In genomic region chr19:57240311-57241090, GRCh38 we compare ENCODE assay signal across 8 cellular contexts. TPM values are rescaled to one million over a fixed set of nuclear protein-coding genes. Genes with fewer than 3 reads are reported as not detected.
DNase-seq lines count a peak whose midpoint lies in the region; ATAC-seq and TF ChIP-seq lines count a peak whose summit lies in the region.

ZNF805 (plus strand) TSS chr19:57240632; CDS start chr19:57240892, 260 bp downstream.

- H3K27me3 ChIP-seq in breast epithelium (no peaks in the 10 kb centered on the region), skeletal muscle satellite cell (ENCODE audit: control insufficient read depth, insufficient read depth, low read length) (no peaks in the 10 kb centered on the region)

- CTCF ChIA-PET in AG04449 (lab: Yijun Ruan, JAX), result interaction anchor here (1.5 kb wide), 1 partner anchor 12 kb away, joined by 5 read pairs; no protein-coding TSS in a partner anchor

- H3K4me1 ChIP-seq in breast epithelium, result peaks cover 4 to 9% of the 10 kb centered on the region in 2 donors
- peaks cover 9% of the 10 kb centered on the region for H3K4me1 ChIP-seq in skeletal muscle satellite cell (ENCODE audit: control insufficient read depth, insufficient read depth, low read length)

- no peaks in the 10 kb centered on the region for H3K36me3 ChIP-seq in breast epithelium
- H3K36me3 ChIP-seq in skeletal muscle satellite cell (ENCODE audit: insufficient read depth, low read length), result peaks cover 17% of the 10 kb centered on the region

- H3K4me2 ChIP-seq in skeletal muscle satellite cell (ENCODE audit: low read length), result peak within 1 kb of the TSS; percentile 97

- peak within 1 kb of the TSS; percentile 98 for H3K9ac ChIP-seq in skeletal muscle satellite cell (ENCODE audit: low read depth, low read length)

- H3K4me3 ChIP-seq in AG04449 (ENCODE audit: low read depth, low read length), result peak within 1 kb of the TSS; percentile 97
- H3K4me3 ChIP-seq in breast epithelium, result peak within 1 kb of the TSS; percentile 76 to 94 (median 80)
- peak within 1 kb of the TSS; percentile 89 for H3K4me3 ChIP-seq in iPS-18c (ENCODE audit: insufficient read depth, low read depth, low read length)
- peak within 1 kb of the TSS; percentile 93 for H3K4me3 ChIP-seq in skeletal muscle satellite cell (ENCODE audit: low read length)

- peak; percentile 18 for TF ChIP-seq POLR2A in breast epithelium (IDR thresholded peaks at IDR 0.05)

- peak; percentile 60 for DNase-seq in AG04449 (ENCODE audit: low read depth, low spot score)
- DNase-seq in NCI-H2196 (lab: John Stamatoyannopoulos, UW; ENCODE audit: unreplicated experiment), result peak; percentile 92
- DNase-seq in breast epithelium (ENCODE audit: low spot score in 2 of 2), result peak; percentile 94 to 97

- ATAC-seq in GM18870 (IDR thresholded peaks at IDR 0.05; ENCODE audit: unreplicated experiment) (peak; percentile 79), HG03108 (IDR thresholded peaks at IDR 0.05; ENCODE audit: unreplicated experiment) (peak; percentile 88)

- H3K9me3 ChIP-seq in breast epithelium (peaks cover 0 to 7% of the 10 kb centered on the region in 2 donors), iPS-18c (ENCODE audit: control insufficient read depth, insufficient read depth, low read length) (no peaks in the 10 kb centered on the region), skeletal muscle satellite cell (replicated peaks; ENCODE audit: low read length) (no peaks in the 10 kb centered on the region)

- intact Hi-C loops in breast epithelium (cut with DNase I; ENCODE audit: low total_unique reads), result no loop called here

- H3K27ac ChIP-seq in VCaP (peak within 1 kb of the TSS; percentile 91), breast epithelium (peak within 1 kb of the TSS; percentile 94 to 96)

- POLR2A ChIA-PET in AG04449 (lab: Yijun Ruan, JAX), result interaction anchor here (0.7 to 1.2 kb wide), 4 partner anchors 8 to 82 kb away, joined by 3 to 5 read pairs (median 4); partner anchors contain the start of gene ZNF264

- TF ChIP-seq CTCF in AG04449 (IDR thresholded peaks at IDR 0.05; ENCODE audit: insufficient read depth, low read length, missing control alignments), result peak; percentile 22
- no peak for TF ChIP-seq CTCF in VCaP (conservative IDR thresholded peaks at IDR 0.05)
- TF ChIP-seq CTCF in breast epithelium (IDR thresholded peaks at IDR 0.05), result no peak

RNA-seq across cellular contexts. Expression of gene ZNF805, which starts in this region (rescaled TPM):
- total RNA-seq in breast epithelium, result 10 to 100 TPM; 17.0 to 29.9 (median 19.8) TPM
- 12.7 and 15.2 TPM in 2 replicates for total RNA-seq in skeletal muscle satellite cell (2012; rRNA removed)

Comparison
In these comparisons a context has a peak if more than half of its experiments do, and no peak if none do; other contexts are left out.
1. Peak in every context shown above with its lines: DNase-seq, ATAC-seq, H3K4me3 ChIP-seq and H3K27ac ChIP-seq.